10 cellular contexts compared by ENCODE assay signal in the genomic region with DNA sequence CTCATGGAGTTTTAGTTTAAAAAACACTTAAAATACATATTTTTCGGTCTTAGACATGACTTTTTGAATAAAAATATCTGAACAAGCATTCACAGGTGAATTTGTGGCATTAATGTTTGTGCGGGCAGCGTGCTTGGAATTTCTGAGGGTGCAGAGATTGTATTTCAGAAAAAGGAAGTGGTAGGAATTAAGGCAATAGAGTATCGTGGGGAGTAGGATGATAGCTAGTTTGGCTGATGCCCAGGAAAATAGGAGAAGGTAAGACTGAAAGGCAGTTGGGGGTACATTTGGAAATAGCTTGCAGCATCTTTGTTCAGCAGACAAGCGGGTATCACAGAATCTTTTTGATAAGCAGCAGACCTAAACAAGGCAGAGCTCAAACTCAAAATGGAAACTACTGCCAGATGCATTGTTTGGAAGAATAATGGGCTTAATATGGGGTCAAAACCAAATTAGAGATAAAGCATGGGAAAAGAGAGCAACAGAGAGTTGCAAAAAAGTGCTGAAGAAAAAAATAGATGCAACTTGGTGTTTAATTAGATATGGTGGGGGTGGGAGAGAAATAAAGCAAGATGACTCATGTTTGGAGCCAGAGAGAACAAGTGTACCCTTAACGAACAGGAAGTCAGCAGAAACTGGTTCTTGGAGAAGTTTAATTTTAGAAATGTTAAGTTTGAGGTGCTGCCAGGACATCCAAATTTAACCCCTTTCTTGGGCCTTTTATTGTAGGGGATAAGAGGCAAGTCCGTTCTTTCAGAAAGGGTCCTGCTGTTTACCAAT.
A peak's percentile ranks its signal among the peaks of the same experiment; 100 is the strongest.
DNase-seq lines count a peak whose midpoint lies in the region; ATAC-seq lines count a peak whose summit lies in the region.
"Had no signal": no experiment of that assay in that cellular context is flagged by ENCODE, and none has a peak within 500 bp of the region (broad histone marks: within the 10 kb centered on the region; RNA-seq: fewer than 3 reads in every experiment).

No MANE protein-coding gene starts in this region.

- H3K4me1 Mint-ChIP-seq in stimulated activated naive CD8-positive, alpha-beta T cell treated with anti-CD3 and anti-CD28 coated beads, Interleukin-15, amount 100 ng/mL, for 72 hours: peaks cover 17% of the 10 kb centered on the region

- peak; percentile 38 to 74 for ATAC-seq in left cardiac atrium
- no peak for ATAC-seq in stimulated activated naive CD8-positive, alpha-beta T cell treated with anti-CD3 and anti-CD28 coated beads, Interleukin-15, amount 100 ng/mL, for 72 hours
- ATAC-seq in HG03135 (IDR thresholded peaks at IDR 0.05; ENCODE audit: unreplicated experiment): no peak

- peak; percentile 13 for DNase-seq in DMS53 (lab: John Stamatoyannopoulos, UW)
- no peak for DNase-seq in DMS53 treated with DMSO at 0.1 percent for 48 hours (lab: John Stamatoyannopoulos, UW; ENCODE audit: unreplicated experiment)
- DNase-seq in SK-MEL-5 (ENCODE audit: low read depth, low spot score): peak; percentile 9
- no peak for DNase-seq in left cardiac atrium
- no peak for DNase-seq in stimulated activated naive CD8-positive, alpha-beta T cell treated with anti-CD3 and anti-CD28 coated beads, Interleukin-15, amount 100 ng/mL, for 72 hours
- DNase-seq in activated T-cell treated with anti-CD3 and anti-CD28 coated beads, Interleukin-2, amount 50 U/mL, for 48 hours: no peak
- no peak for DNase-seq in stimulated activated CD4-positive, alpha-beta T cell treated with anti-CD3 and anti-CD28 coated beads, Interleukin-15, amount 100 ng/mL, for 24 hours
- DNase-seq: NCI-H2107; stimulated activated CD4-positive, alpha-beta T cell treated with anti-CD3 and anti-CD28 coated beads, Interleukin-1b, Interleukin-23, amount 100 ng/mL, for 48 hours had no signal

- intact Hi-C loops in left cardiac atrium (cut with DNase I): no loop called here

- no peaks in the 10 kb centered on the region for H3K27me3 Mint-ChIP-seq in stimulated activated naive CD8-positive, alpha-beta T cell treated with anti-CD3 and anti-CD28 coated beads, Interleukin-15, amount 100 ng/mL, for 72 hours

- H3K4me3 Mint-ChIP-seq in stimulated activated naive CD8-positive, alpha-beta T cell treated with anti-CD3 and anti-CD28 coated beads, Interleukin-15, amount 100 ng/mL, for 72 hours: peak overlapping the region; percentile 9 to 40

- no peaks in the 10 kb centered on the region for H3K9me3 Mint-ChIP-seq in stimulated activated naive CD8-positive, alpha-beta T cell treated with anti-CD3 and anti-CD28 coated beads, Interleukin-15, amount 100 ng/mL, for 72 hours

- peak overlapping the region in 1 of 2 donors; percentile 59 for H3K27ac Mint-ChIP-seq in stimulated activated naive CD8-positive, alpha-beta T cell treated with anti-CD3 and anti-CD28 coated beads, Interleukin-15, amount 100 ng/mL, for 72 hours

- in situ Hi-C loops in SK-MEL-5 (cut with HindIII; ENCODE audit: low pct_unique_long_range_greater_than_20kb, low sequenced_read_pairs): no loop called here

Comparison
In these comparisons a context has a peak if more than half of its experiments do, and no peak if none do; other contexts are left out.
1. DNase-seq: peak in DMS53 (single experiment) and SK-MEL-5 (single experiment); none in DMS53 treated with DMSO at 0.1 percent for 48 hours (single experiment), left cardiac atrium (single experiment), stimulated activated naive CD8-positive, alpha-beta T cell treated with anti-CD3 and anti-CD28 coated beads, Interleukin-15, amount 100 ng/mL, for 72 hours (0 of 2), activated T-cell treated with anti-CD3 and anti-CD28 coated beads, Interleukin-2, amount 50 U/mL, for 48 hours (0 of 2) and stimulated activated CD4-positive, alpha-beta T cell treated with anti-CD3 and anti-CD28 coated beads, Interleukin-15, amount 100 ng/mL, for 24 hours (single experiment).
2. ATAC-seq: peak in left cardiac atrium (2 of 2); none in stimulated activated naive CD8-positive, alpha-beta T cell treated with anti-CD3 and anti-CD28 coated beads, Interleukin-15, amount 100 ng/mL, for 72 hours (single experiment) and HG03135 (single experiment).